In genomic region chr6:70864404-70864803, GRCh38 we compare ENCODE assay signal across 26 cellular contexts.
"Had no signal": no experiment of that assay in that cellular context is flagged by ENCODE, and none has a peak within 500 bp of the region (broad histone marks: within the 10 kb centered on the region; RNA-seq: fewer than 3 reads in every experiment).

No MANE protein-coding gene starts in this region.

- DNase-seq: activated CD4-positive, alpha-beta memory T cell treated with anti-CD3 and anti-CD28 coated beads for 36 hours; activated CD4-positive, CD25-positive, alpha-beta regulatory T cell treated with anti-CD3 and anti-CD28 coated beads, Interleukin-2, amount 50 U/mL, for 72 hours; activated CD8-positive, alpha-beta memory T cell treated with anti-CD3 and anti-CD28 coated beads, Interleukin-2, amount 10 ng/mL, durations not matched to agents 7 days and 5 days; activated naive CD4-positive, alpha-beta T cell treated with anti-CD3 and anti-CD28 coated beads, Interleukin-2, amount 10 ng/mL, durations not matched to agents 7 days and 5 days; activated T-cell treated with anti-CD3 and anti-CD28 coated beads, Interleukin-2, amount 50 U/mL, for 1 hour; endodermal cell; erythroblast; gastrocnemius medialis; heart right ventricle; mammary epithelial cell; mucosa of descending colon; naive thymus-derived CD4-positive, alpha-beta T cell; nucleus accumbens; right cardiac atrium; stimulated activated CD4-positive, alpha-beta T cell treated with anti-CD3 and anti-CD28 coated beads, Interleukin-15, amount 100 ng/mL, for 24 hours; stimulated activated CD4-positive, alpha-beta T cell treated with anti-CD3 and anti-CD28 coated beads, Interleukin-4, amount 100 ng/mL, for 1 hour; stimulated activated naive CD4-positive, alpha-beta T cell treated with Interleukin-2 at 50 U/mL for 16 hours; SW 1271 had no signal

- H3K4me3 ChIP-seq: ascending aorta, breast epithelium, gastrocnemius medialis, heart right ventricle, mucosa of descending colon, skin epidermis, suprapubic skin had no signal

- H3K4me1 Mint-ChIP-seq: activated CD8-positive, alpha-beta memory T cell treated with anti-CD3 and anti-CD28 coated beads, Interleukin-2, amount 10 ng/mL, durations not matched to agents 7 days and 5 days; activated naive CD4-positive, alpha-beta T cell treated with anti-CD3 and anti-CD28 coated beads, Interleukin-2, amount 10 ng/mL, durations not matched to agents 7 days and 5 days; endodermal cell had no signal

- H3K27me3 ChIP-seq: ascending aorta, breast epithelium, gastrocnemius medialis, heart right ventricle, suprapubic skin had no signal

- ATAC-seq: activated CD8-positive, alpha-beta memory T cell treated with anti-CD3 and anti-CD28 coated beads, Interleukin-2, amount 10 ng/mL, durations not matched to agents 7 days and 5 days; gastrocnemius medialis; heart right ventricle; left lobe of liver; mucosa of descending colon; naive thymus-derived CD4-positive, alpha-beta T cell had no signal

- H3K27ac ChIP-seq: ascending aorta, breast epithelium, gastrocnemius medialis, heart right ventricle, skin epidermis, suprapubic skin had no signal

- H3K27ac Mint-ChIP-seq: activated CD4-positive, alpha-beta memory T cell treated with anti-CD3 and anti-CD28 coated beads for 36 hours; activated CD8-positive, alpha-beta memory T cell treated with anti-CD3 and anti-CD28 coated beads, Interleukin-2, amount 10 ng/mL, durations not matched to agents 7 days and 5 days; activated naive CD4-positive, alpha-beta T cell treated with anti-CD3 and anti-CD28 coated beads, Interleukin-2, amount 10 ng/mL, durations not matched to agents 7 days and 5 days; dendritic cell treated with granulocyte-macrophage colony-stimulating factor and Interleukin-4, amounts not matched to agents 40 ng/mL and 50 ng/mL, for 4 days; endodermal cell; naive thymus-derived CD4-positive, alpha-beta T cell; T-helper 2 cell treated with Interferon-gamma antibody and Interleukin-4, amounts not matched to agents 5 μg/mL and 100 μg/mL, for 36 hours had no signal

- H3K9me3 Mint-ChIP-seq: activated naive CD4-positive, alpha-beta T cell treated with anti-CD3 and anti-CD28 coated beads, Interleukin-2, amount 10 ng/mL, durations not matched to agents 7 days and 5 days; dendritic cell treated with granulocyte-macrophage colony-stimulating factor and Interleukin-4, amounts not matched to agents 40 ng/mL and 50 ng/mL, for 4 days; endodermal cell; T-helper 2 cell treated with Interferon-gamma antibody and Interleukin-4, amounts not matched to agents 5 μg/mL and 100 μg/mL, for 36 hours had no signal

- H3K36me3 ChIP-seq: breast epithelium, gastrocnemius medialis had no signal

- H3K4me1 ChIP-seq: ascending aorta, breast epithelium, gastrocnemius medialis, suprapubic skin had no signal

- FAIRE-seq: keratinocyte had no signal

- H3K4me3 Mint-ChIP-seq: activated CD4-positive, alpha-beta memory T cell treated with anti-CD3 and anti-CD28 coated beads for 36 hours; activated CD8-positive, alpha-beta memory T cell treated with anti-CD3 and anti-CD28 coated beads, Interleukin-2, amount 10 ng/mL, durations not matched to agents 7 days and 5 days; activated naive CD4-positive, alpha-beta T cell treated with anti-CD3 and anti-CD28 coated beads, Interleukin-2, amount 10 ng/mL, durations not matched to agents 7 days and 5 days; dendritic cell treated with granulocyte-macrophage colony-stimulating factor and Interleukin-4, amounts not matched to agents 40 ng/mL and 50 ng/mL, for 4 days; endodermal cell; naive thymus-derived CD4-positive, alpha-beta T cell; T-helper 2 cell treated with Interferon-gamma antibody and Interleukin-4, amounts not matched to agents 5 μg/mL and 100 μg/mL, for 36 hours had no signal

- H3K27me3 Mint-ChIP-seq: activated CD4-positive, alpha-beta memory T cell treated with anti-CD3 and anti-CD28 coated beads for 36 hours; dendritic cell treated with granulocyte-macrophage colony-stimulating factor and Interleukin-4, amounts not matched to agents 40 ng/mL and 50 ng/mL, for 4 days had no signal

- H3K9me3 ChIP-seq: ascending aorta, breast epithelium, gastrocnemius medialis, heart right ventricle, mucosa of descending colon, suprapubic skin had no signal
